1 cellular context compared by ENCODE assay signal in the genomic region with DNA sequence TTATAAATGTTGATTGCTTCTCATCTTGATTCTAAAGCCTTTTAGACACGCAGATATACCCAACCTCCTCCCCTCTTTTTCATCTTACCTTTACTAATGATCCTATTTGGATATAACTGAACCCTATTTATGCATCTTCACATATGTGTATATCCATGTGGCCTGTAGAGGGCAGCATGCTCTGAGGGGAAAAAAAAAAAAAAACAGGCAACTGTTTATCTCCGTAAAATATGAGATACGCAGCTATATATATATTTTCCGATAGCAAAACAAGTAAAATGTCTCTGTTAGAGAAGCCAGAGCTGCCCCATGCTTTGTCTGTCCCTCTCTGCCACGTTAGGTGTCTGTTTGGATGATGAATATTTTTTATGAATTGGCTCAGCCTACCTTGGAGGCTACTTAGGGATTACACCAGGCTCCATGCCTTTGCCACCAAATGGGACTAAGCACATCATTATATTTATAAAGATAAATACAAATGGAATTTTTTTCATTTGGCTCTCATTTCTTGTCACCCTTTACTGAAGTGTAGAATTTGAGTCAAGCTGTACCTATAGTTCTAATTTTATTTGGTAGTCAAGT.
TF ChIP-seq lines count a peak whose summit lies in the region.

No MANE protein-coding gene starts in this region.

TF ChIP-seq in HEK293, 187 proteins besides CTCF, POLR2A, EP300 and RAD21 (continued from another document):
- peak; percentile 44 for TF ChIP-seq ZNF654 (tag by site-specific recombination; IDR thresholded peaks at IDR 0.05; ENCODE audit: low read depth)
- TF ChIP-seq KLF10 (tag by site-specific recombination; IDR thresholded peaks at IDR 0.05) = no peak
- no peak for TF ChIP-seq SALL2 (tag by site-specific recombination; IDR thresholded peaks at IDR 0.05; ENCODE audit: borderline replicate concordance)
- no peak for TF ChIP-seq ZNF660 (tag by site-specific recombination; IDR thresholded peaks at IDR 0.05)
- no peak for TF ChIP-seq ZSCAN16 (tag by site-specific recombination; IDR thresholded peaks at IDR 0.05)
